8 cellular contexts compared by ENCODE assay signal in the genomic region with DNA sequence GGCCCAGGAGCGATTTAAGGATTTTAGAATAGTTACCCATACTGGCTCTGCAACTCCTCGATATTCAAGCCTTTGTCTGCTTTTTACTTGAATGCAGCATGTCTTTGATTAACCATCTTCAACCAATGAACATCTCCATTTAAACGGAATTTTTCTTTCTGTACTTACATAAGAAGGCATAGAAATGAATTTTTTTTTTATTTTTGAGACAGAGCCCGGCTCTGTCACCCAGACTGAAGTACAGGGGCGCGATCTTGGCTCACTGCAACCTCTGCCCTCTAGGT. TPM values are rescaled to one million over a fixed set of nuclear protein-coding genes. Genes with fewer than 3 reads are reported as not detected.
DNase-seq lines count a peak whose midpoint lies in the region; ATAC-seq and TF ChIP-seq lines count a peak whose summit lies in the region.

No MANE protein-coding gene starts in this region.

- TF ChIP-seq CTCF in kidney epithelial cell (IDR thresholded peaks at IDR 0.05; ENCODE audit: insufficient read depth, low read length, poor library complexity, severe bottlenecking): no peak

- ATAC-seq in HG03045 (IDR thresholded peaks at IDR 0.05; ENCODE audit: unreplicated experiment): no peak

- H3K4me3 ChIP-seq in adipocyte (ENCODE audit: low read length): peak overlapping the region; percentile 95
- H3K4me3 ChIP-seq in kidney epithelial cell (ENCODE audit: low read depth, low read length): peak overlapping the region; percentile 71

- H3K36me3 ChIP-seq in adipocyte (ENCODE audit: control insufficient read depth, insufficient read depth, low read length, severe bottlenecking): peaks cover 4% of the 10 kb centered on the region
- no peaks in the 10 kb centered on the region for H3K36me3 ChIP-seq in kidney epithelial cell (ENCODE audit: control insufficient read depth, insufficient read depth, low read length)

- no peaks in the 10 kb centered on the region for H3K9me3 ChIP-seq in adipocyte (ENCODE audit: control insufficient read depth, low read length)

- peaks cover 29% of the 10 kb centered on the region for H3K4me1 ChIP-seq in adipocyte (ENCODE audit: control insufficient read depth, insufficient read depth, low read length)

- DNase-seq in SKM-1 treated with dmso at 0.1 percent for 144 hours (lab: John Stamatoyannopoulos, UW; ENCODE audit: unreplicated experiment) (peak; percentile 48), SKM-1 (lab: John Stamatoyannopoulos, UW; ENCODE audit: unreplicated experiment) (no peak), adipocyte (ENCODE audit: low read depth) (no peak), kidney epithelial cell (ENCODE audit: low read depth) (no peak), substantia nigra (lab: John Stamatoyannopoulos, UW) (no peak), DMS79 treated with DMSO at 0.1 percent for 48 hours (lab: John Stamatoyannopoulos, UW) (no peak)
- no peak for DNase-seq in stimulated activated CD4-positive, alpha-beta T cell treated with anti-CD3 and anti-CD28 coated beads, Interleukin-12 subunit alpha, Interleukin-12 subunit beta, amount 100 ng/mL, for 4 hours

- peak overlapping the region; percentile 95 for H3K27ac ChIP-seq in substantia nigra (ENCODE audit: low read depth, low read length, poor library complexity, severe bottlenecking)

- H3K9ac ChIP-seq in adipocyte (ENCODE audit: low read length): peak overlapping the region; percentile 98

- no peaks in the 10 kb centered on the region for H3K27me3 ChIP-seq in adipocyte (replicated peaks; ENCODE audit: control insufficient read depth, insufficient read depth, low read length)
- H3K27me3 ChIP-seq in kidney epithelial cell (ENCODE audit: control insufficient read depth, insufficient read depth, low read length): no peaks in the 10 kb centered on the region

RNA-seq across cellular contexts. Expression of a gene that starts 0.8 kb away (rescaled TPM):
- 25.6 and 30.6 TPM in 2 replicates for total RNA-seq in kidney epithelial cell

RNA-seq across cellular contexts. Expression of a gene that starts 41.5 kb away (rescaled TPM):
- 0.07 TPM in 1 of 2 replicates, not detected in the other for total RNA-seq in kidney epithelial cell
